ENCODE assay signal across 12 cellular contexts in the genomic region with DNA sequence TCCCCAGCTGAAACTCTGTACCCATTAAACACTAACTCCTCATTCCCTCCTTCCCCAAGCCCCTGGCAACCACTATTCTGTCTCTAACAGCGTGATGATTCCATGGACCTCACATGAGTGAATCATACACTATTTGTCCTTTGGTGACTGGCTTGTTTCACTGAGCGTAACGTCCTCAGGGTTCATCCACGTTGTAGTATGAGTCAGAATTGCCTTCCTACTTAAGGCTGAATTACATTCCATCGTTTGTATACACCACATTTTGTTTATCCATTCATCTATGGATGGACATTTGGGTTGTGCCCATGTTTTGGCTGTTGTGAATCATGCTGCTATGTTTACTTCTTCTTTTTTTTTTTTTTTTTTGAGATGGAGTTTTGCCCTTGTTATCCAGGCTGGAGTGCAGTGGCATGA. TPM values are rescaled to one million over a fixed set of nuclear protein-coding genes. Genes with fewer than 3 reads are reported as not detected.
A peak's percentile ranks its signal among the peaks of the same experiment; 100 is the strongest.
DNase-seq lines count a peak whose midpoint lies in the region; ATAC-seq, FAIRE-seq and TF ChIP-seq lines count a peak whose summit lies in the region.
"Had no signal": no experiment of that assay in that cellular context is flagged by ENCODE, and none has a peak within 500 bp of the region (broad histone marks: within the 10 kb centered on the region; RNA-seq: fewer than 3 reads in every experiment).

No MANE protein-coding gene starts in this region.

- H3K4me1 ChIP-seq in pancreas: no peaks in the 10 kb centered on the region
- H3K4me1 ChIP-seq: parathyroid adenoma had no signal

- H3K27me3 ChIP-seq in pancreas: no peaks in the 10 kb centered on the region

- H3K9me3 ChIP-seq in pancreas: no peaks in the 10 kb centered on the region

- H3K27ac Mint-ChIP-seq in stimulated activated naive B cell treated with anti-CD40 and anti-IgM and Interleukin-4, amounts not matched to agents 10 μg/mL and 1 μg/mL and 100 μg/mL, for 72 hours: no peak overlapping the region

- peak; percentile 99 for DNase-seq in ELR (ENCODE audit: low read depth)
- peak; percentile 96 for DNase-seq in RCC 7860 (ENCODE audit: low spot score)
- DNase-seq in pancreas: no peak
- DNase-seq in stimulated activated naive B cell treated with anti-CD40 and anti-IgM and Interleukin-4, amounts not matched to agents 10 μg/mL and 1 μg/mL and 100 μg/mL, for 72 hours: no peak
- DNase-seq in NCI-H1105 (lab: John Stamatoyannopoulos, UW): no peak
- no peak for DNase-seq in DMS79 treated with DMSO at 0.1 percent for 48 hours (lab: John Stamatoyannopoulos, UW)
- DNase-seq: activated gamma-delta T cell, hippocampal formation had no signal

- intact Hi-C loops in pancreas (cut with DNase I): no loop called here

- H3K36me3 ChIP-seq in pancreas: no peaks in the 10 kb centered on the region

- 56 to 68% methylated on average over 5 of the region's 5 CpGs for WGBS in pancreas, 2 donors

- peaks cover 0 to 3% of the 10 kb centered on the region in 2 donors for H3K9me3 Mint-ChIP-seq in stimulated activated naive B cell treated with anti-CD40 and anti-IgM and Interleukin-4, amounts not matched to agents 10 μg/mL and 1 μg/mL and 100 μg/mL, for 72 hours

- TF ChIP-seq CTCF in pancreas (IDR thresholded peaks at IDR 0.05): no peak

- no peak overlapping the region for H3K4me3 Mint-ChIP-seq in stimulated activated naive B cell treated with anti-CD40 and anti-IgM and Interleukin-4, amounts not matched to agents 10 μg/mL and 1 μg/mL and 100 μg/mL, for 72 hours

- peak overlapping the region in 1 of 4 donors; percentile 43 for H3K27ac ChIP-seq in pancreas
- H3K27ac ChIP-seq: parathyroid adenoma had no signal

- FAIRE-seq in RCC 7860 (lab: Jason Lieb, UNC): peak; percentile 94
- FAIRE-seq in pancreas (lab: Jason Lieb, UNC): no peak
- FAIRE-seq: TTC549 had no signal

- no peak overlapping the region for H3K4me3 ChIP-seq in pancreas

- H3K36me3 Mint-ChIP-seq in stimulated activated naive B cell treated with anti-CD40 and anti-IgM and Interleukin-4, amounts not matched to agents 10 μg/mL and 1 μg/mL and 100 μg/mL, for 72 hours: no peaks in the 10 kb centered on the region

- peaks cover 6 to 9% of the 10 kb centered on the region in 2 donors for H3K27me3 Mint-ChIP-seq in stimulated activated naive B cell treated with anti-CD40 and anti-IgM and Interleukin-4, amounts not matched to agents 10 μg/mL and 1 μg/mL and 100 μg/mL, for 72 hours

- ATAC-seq in esophagus mucosa (peak; percentile 93), pancreas (peak in 3 of 4 donors; percentile 48 to 68 (median 49)), HG03432 (IDR thresholded peaks at IDR 0.05; ENCODE audit: unreplicated experiment) (no peak)
- ATAC-seq in stimulated activated naive B cell treated with anti-CD40 and anti-IgM and Interleukin-4, amounts not matched to agents 10 μg/mL and 1 μg/mL and 100 μg/mL, for 72 hours (replicated peaks): no peak

- H3K4me1 Mint-ChIP-seq in stimulated activated naive B cell treated with anti-CD40 and anti-IgM and Interleukin-4, amounts not matched to agents 10 μg/mL and 1 μg/mL and 100 μg/mL, for 72 hours: peaks cover 0 to 8% of the 10 kb centered on the region in 2 donors

RNA-seq across cellular contexts. Expression of a gene that starts 19.6 kb away (rescaled TPM):
- 7.8 TPM for total RNA-seq in esophagus mucosa
- total RNA-seq in pancreas: 1 to 10 TPM; 2.8 to 5.7 (median 3.7) TPM
- polyA plus RNA-seq in pancreas: 1 to 10 TPM; 2.0 to 3.0 TPM

Comparison
In these comparisons a context has a peak if more than half of its experiments do, and no peak if none do; other contexts are left out.
1. DNase-seq: peak in ELR (single experiment) and RCC 7860 (single experiment); none in pancreas (0 of 6), stimulated activated naive B cell treated with anti-CD40 and anti-IgM and Interleukin-4, amounts not matched to agents 10 μg/mL and 1 μg/mL and 100 μg/mL, for 72 hours (single experiment), NCI-H1105 (single experiment) and DMS79 treated with DMSO at 0.1 percent for 48 hours (single experiment).
2. ATAC-seq: peak in esophagus mucosa (single experiment) and pancreas (3 of 4); none in stimulated activated naive B cell treated with anti-CD40 and anti-IgM and Interleukin-4, amounts not matched to agents 10 μg/mL and 1 μg/mL and 100 μg/mL, for 72 hours (0 of 2) and HG03432 (single experiment).